In genomic region chr14:22549981-22550670, GRCh38 we compare ENCODE assay signal across 8 cellular contexts. TPM values are rescaled to one million over a fixed set of nuclear protein-coding genes. Genes with fewer than 3 reads are reported as not detected.
DNase-seq lines count a peak whose midpoint lies in the region; ATAC-seq, FAIRE-seq and TF ChIP-seq lines count a peak whose summit lies in the region.

No MANE protein-coding gene starts in this region.

- no peak for TF ChIP-seq CTCF in endothelial cell (IDR thresholded peaks at IDR 0.05; ENCODE audit: unreplicated experiment)
- TF ChIP-seq CTCF in kidney (IDR thresholded peaks at IDR 0.05; ENCODE audit: borderline replicate concordance, extremely low read depth, insufficient read depth): no peak

- peak overlapping the region; percentile 86 for H3K27ac Mint-ChIP-seq in endothelial cell (ENCODE audit: unreplicated experiment)

- intact Hi-C loops in kidney (cut with DNase I): loop anchor here (10.0 kb wide), 1 partner anchor 155 kb away; no protein-coding TSS in a partner anchor

- no peaks in the 10 kb centered on the region for H3K9me3 ChIP-seq in kidney (ENCODE audit: control insufficient read depth in 1 of 2, low read length in 2 of 2)

- no peak overlapping the region for H3K9ac ChIP-seq in kidney (ENCODE audit: low read length in 2 of 2)

- H3K4me1 ChIP-seq in kidney (ENCODE audit: control insufficient read depth in 1 of 2, insufficient read depth in 1 of 2, low read depth in 1 of 2, low read length in 2 of 2): peaks cover 24 to 28% of the 10 kb centered on the region in 2 donors

- no peak for FAIRE-seq in kidney (lab: Jason Lieb, UNC)

- H3K4me3 ChIP-seq in kidney (ENCODE audit: low read length in 2 of 2): no peak overlapping the region

- no peaks in the 10 kb centered on the region for H3K36me3 Mint-ChIP-seq in endothelial cell (ENCODE audit: low read depth, unreplicated experiment)

- no peaks in the 10 kb centered on the region for H3K9me3 Mint-ChIP-seq in endothelial cell (ENCODE audit: unreplicated experiment)

- ATAC-seq in GM18909 (IDR thresholded peaks at IDR 0.05; ENCODE audit: poor library complexity, unreplicated experiment): peak; percentile 61
- peak; percentile 49 for ATAC-seq in HG03095 (IDR thresholded peaks at IDR 0.05; ENCODE audit: unreplicated experiment)

- H3K27ac ChIP-seq in kidney (ENCODE audit: low read depth in 2 of 2, low read length in 2 of 2): peak overlapping the region in 1 of 2 donors; percentile 8

- H3K36me3 ChIP-seq in kidney (ENCODE audit: control insufficient read depth in 1 of 2, insufficient read depth in 2 of 2, low read length in 2 of 2): no peaks in the 10 kb centered on the region

- H3K4me3 Mint-ChIP-seq in endothelial cell (ENCODE audit: unreplicated experiment): no peak overlapping the region

- H3K4me1 Mint-ChIP-seq in endothelial cell (ENCODE audit: unreplicated experiment): peaks cover 74% of the 10 kb centered on the region

- DNase-seq in T-helper 9 cell (peak; percentile 53), endothelial cell (ENCODE audit: low spot score) (no peak), AG08396 (ENCODE audit: low spot score) (no peak), kidney (no peak), NCI-H1694 treated with DMSO at 0.1 percent for 48 hours (lab: John Stamatoyannopoulos, UW) (no peak)
- peak; percentile 77 for DNase-seq in stimulated activated naive CD4-positive, alpha-beta T cell treated with Interleukin-2 at 50 U/mL for 16 hours (lab: John Stamatoyannopoulos, UW)

- peaks cover 13% of the 10 kb centered on the region for H3K27me3 Mint-ChIP-seq in endothelial cell (ENCODE audit: unreplicated experiment)

RNA-seq across cellular contexts. Expression of gene DAD1, which starts 38.9 kb away (rescaled TPM):
- total RNA-seq in endothelial cell (ENCODE audit: unreplicated experiment) (250 TPM), kidney (205 TPM)
- polyA plus RNA-seq in kidney (ENCODE audit: insufficient read depth, low read depth, low replicate concordance): 523 TPM

RNA-seq across cellular contexts. Expression of gene ABHD4, which starts 48.0 kb away (rescaled TPM):
- 77.7 TPM for total RNA-seq in endothelial cell (ENCODE audit: unreplicated experiment)
- 34.1 TPM for total RNA-seq in kidney
- polyA plus RNA-seq in kidney (ENCODE audit: insufficient read depth, low read depth, low replicate concordance): 45.2 TPM

Comparison
In these comparisons a context has a peak if more than half of its experiments do, and no peak if none do; other contexts are left out.
1. DNase-seq: peak in T-helper 9 cell (single experiment) and stimulated activated naive CD4-positive, alpha-beta T cell treated with Interleukin-2 at 50 U/mL for 16 hours (single experiment); none in endothelial cell (single experiment), AG08396 (single experiment), kidney (single experiment) and NCI-H1694 treated with DMSO at 0.1 percent for 48 hours (single experiment).